In genomic region chr14:69045857-69046351, GRCh38 we compare ENCODE assay signal across 1 cellular context.
TF ChIP-seq lines count a peak whose summit lies in the region.

No MANE protein-coding gene starts in this region.

TF ChIP-seq in WTC11, 78 proteins besides CTCF, POLR2A, EP300 and RAD21 (continued from another document):
- no peak for TF ChIP-seq ZNF263 (CRISPR knock-in tag; IDR thresholded peaks at IDR 0.05; ENCODE audit: low read depth)
